Comparison of ENCODE assay signal across 8 cellular contexts in the genomic region with DNA sequence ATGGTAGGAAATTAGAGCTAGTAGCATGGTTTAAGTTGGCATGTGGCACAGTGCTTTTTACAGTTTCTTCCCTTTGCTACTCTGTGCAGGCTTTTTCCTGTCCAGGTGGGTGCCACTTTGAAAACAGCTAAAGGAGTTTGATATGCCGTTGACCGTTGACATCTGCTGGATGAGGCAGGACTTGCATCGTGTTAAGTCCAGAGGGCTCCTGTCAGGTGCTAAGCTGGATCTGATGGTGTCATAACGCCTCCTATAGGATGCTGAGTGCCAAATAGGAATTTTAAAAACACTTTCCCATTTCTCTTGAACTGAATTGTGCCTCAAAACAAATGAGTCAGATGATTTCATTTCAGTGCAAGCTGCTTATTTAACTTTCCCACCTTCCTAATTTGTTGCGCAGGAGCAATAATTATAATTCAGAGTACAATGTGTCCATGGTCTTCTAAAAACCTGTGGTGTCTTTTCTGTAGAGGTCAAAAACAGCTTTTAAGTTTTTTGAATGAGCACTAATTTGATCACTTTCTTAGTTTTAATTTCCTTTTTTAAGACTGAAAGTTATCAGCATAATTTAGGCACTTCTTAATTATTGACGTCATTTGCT.
A peak's percentile ranks its signal among the peaks of the same experiment; 100 is the strongest.
DNase-seq lines count a peak whose midpoint lies in the region; ATAC-seq and TF ChIP-seq lines count a peak whose summit lies in the region.

No MANE protein-coding gene starts in this region.

- H3K9me3 Mint-ChIP-seq in activated T-helper 17 cell treated with anti-CD3 and anti-CD28 coated beads, Interleukin-2, amount 50 U/mL, for 72 hours, result no peaks in the 10 kb centered on the region

- H3K36me3 Mint-ChIP-seq in activated T-helper 17 cell treated with anti-CD3 and anti-CD28 coated beads, Interleukin-2, amount 50 U/mL, for 72 hours (ENCODE audit: low read depth), result no peaks in the 10 kb centered on the region

- H3K4me1 Mint-ChIP-seq in activated T-helper 17 cell treated with anti-CD3 and anti-CD28 coated beads, Interleukin-2, amount 50 U/mL, for 72 hours, result no peaks in the 10 kb centered on the region

- H3K27ac Mint-ChIP-seq in activated T-helper 17 cell treated with anti-CD3 and anti-CD28 coated beads, Interleukin-2, amount 50 U/mL, for 72 hours, result no peak overlapping the region

- H3K27ac ChIP-seq in HL-60 (replicated peaks) (no peak overlapping the region), heart right ventricle (no peak overlapping the region), ascending aorta (no peak overlapping the region)

- H3K27me3 ChIP-seq in HL-60 (ENCODE audit: insufficient read depth, poor library complexity, severe bottlenecking) (peaks cover 10% of the 10 kb centered on the region), heart right ventricle (peaks cover 0 to 4% (median 0%) of the 10 kb centered on the region in 7 donors), ascending aorta (no peaks in the 10 kb centered on the region)

- H3K9me3 ChIP-seq in heart right ventricle (no peaks in the 10 kb centered on the region), ascending aorta (no peaks in the 10 kb centered on the region)

- whole genome bisulfite sequencing in heart right ventricle, 2 donors, result 19 to 23% methylated on average over 6 of the region's 6 CpGs

- H3K4me3 ChIP-seq in HL-60 (replicated peaks; ENCODE audit: insufficient read depth, low read length) (no peak overlapping the region), heart right ventricle (no peak overlapping the region), ascending aorta (no peak overlapping the region)

- ATAC-seq in GM19438 (IDR thresholded peaks at IDR 0.05; ENCODE audit: low read depth, unreplicated experiment) (peak; percentile 67), heart right ventricle (peak in 7 of 8 donors; percentile 34 to 91 (median 83))
- peak; percentile 38 for ATAC-seq in activated T-helper 17 cell treated with anti-CD3 and anti-CD28 coated beads, Interleukin-2, amount 50 U/mL, for 72 hours (replicated peaks)

- TF ChIP-seq CTCF in HL-60 (IDR thresholded peaks at IDR 0.05; ENCODE audit: insufficient read depth, low read length), result peak; percentile 18
- peak in 8 of 9 donors; percentile 17 to 62 (median 48) for TF ChIP-seq CTCF in heart right ventricle (IDR thresholded peaks at IDR 0.05)
- peak in 1 of 3 experiments; percentile 14 for TF ChIP-seq CTCF in ascending aorta (IDR thresholded peaks at IDR 0.05)

- DNase-seq in DMS153 (lab: John Stamatoyannopoulos, UW), result peak; percentile 96
- DNase-seq in HL-60 (ENCODE audit: low read depth in 1 of 2, low spot score in 1 of 2), result peak; percentile 4 to 31
- DNase-seq in NCI-H526 (lab: John Stamatoyannopoulos, UW), result peak; percentile 92 to 93
- DNase-seq in heart right ventricle, result peak; percentile 13 to 27
- peak; percentile 6 for DNase-seq in smooth muscle cell of the brain vasculature (ENCODE audit: low read depth, low spot score)
- DNase-seq in ascending aorta (ENCODE audit: low spot score in 2 of 2), result no peak

- H3K4me1 ChIP-seq in heart right ventricle (peaks cover 0 to 9% (median 0%) of the 10 kb centered on the region in 9 donors), ascending aorta (no peaks in the 10 kb centered on the region)

- H3K36me3 ChIP-seq in heart right ventricle (no peaks in the 10 kb centered on the region), ascending aorta (no peaks in the 10 kb centered on the region)

- peaks cover 19% of the 10 kb centered on the region for H3K27me3 Mint-ChIP-seq in activated T-helper 17 cell treated with anti-CD3 and anti-CD28 coated beads, Interleukin-2, amount 50 U/mL, for 72 hours

- intact Hi-C loops in heart right ventricle (cut with DNase I), result loop anchor here in 4 of 10 donors (5.0 to 10.0 kb wide), 3 partner anchors 237 to 513 kb away; no protein-coding TSS in a partner anchor
- intact Hi-C loops in ascending aorta (cut with DNase I), result no loop called here

- H3K4me3 Mint-ChIP-seq in activated T-helper 17 cell treated with anti-CD3 and anti-CD28 coated beads, Interleukin-2, amount 50 U/mL, for 72 hours, result no peak overlapping the region

Comparison
In these comparisons a context has a peak if more than half of its experiments do, and no peak if none do; other contexts are left out.
1. DNase-seq: peak in DMS153 (single experiment), HL-60 (2 of 2), NCI-H526 (2 of 2), heart right ventricle (2 of 2) and smooth muscle cell of the brain vasculature (single experiment); none in ascending aorta (0 of 2).
2. Peak in every context shown above with its lines, with median percentiles within 50 percentile points of each other: ATAC-seq.